26 cellular contexts compared by ENCODE assay signal in the genomic region with DNA sequence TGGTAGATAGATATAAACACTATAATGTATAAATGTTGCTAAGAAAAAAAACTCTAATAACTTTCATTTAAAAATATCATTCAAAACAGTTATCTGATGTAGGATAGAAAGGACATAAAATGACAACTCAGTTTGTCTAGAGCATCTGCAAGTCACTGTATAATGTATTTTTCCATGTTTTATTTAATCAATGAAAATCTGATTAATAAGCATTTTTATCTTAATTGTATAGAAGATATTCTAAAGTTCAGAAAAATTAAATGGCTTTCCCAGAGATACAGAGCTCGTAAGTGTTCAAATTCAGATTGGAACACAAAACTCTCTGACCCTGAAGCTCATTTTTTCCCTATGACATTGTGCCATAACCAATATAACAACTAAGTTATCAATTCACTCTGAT.
DNase-seq lines count a peak whose midpoint lies in the region; ATAC-seq, FAIRE-seq and TF ChIP-seq lines count a peak whose summit lies in the region.
"Had no signal": no experiment of that assay in that cellular context is flagged by ENCODE, and none has a peak within 500 bp of the region (broad histone marks: within the 10 kb centered on the region; RNA-seq: fewer than 3 reads in every experiment).

No MANE protein-coding gene starts in this region.

- intact Hi-C loops in HepG2 (cut with micrococcal nuclease; ENCODE audit: unreplicated experiment) = no loop called here
- intact Hi-C loops in right lobe of liver (cut with DNase I) = no loop called here
- intact Hi-C loops in IMR-90 (cut with micrococcal nuclease) = no loop called here
- intact Hi-C loops in K562 (cut with micrococcal nuclease) = no loop called here
- intact Hi-C loops in mammary epithelial cell (cut with micrococcal nuclease) = no loop called here

- H3K79me1 ChIP-seq in IMR-90 (ENCODE audit: low read depth in 1 of 2, low read length in 2 of 2) = no peaks in the 10 kb centered on the region

- H2BK20ac ChIP-seq in IMR-90 (ENCODE audit: low read depth, low read length) = no peak overlapping the region

- H4K91ac ChIP-seq in IMR-90 (ENCODE audit: insufficient read depth, low read depth, low read length) = no peak overlapping the region

- no peak overlapping the region for H3K56ac ChIP-seq in IMR-90 (ENCODE audit: extremely low read depth, insufficient read depth, low read length)

- no peaks in the 10 kb centered on the region for H3K4me1 ChIP-seq in HepG2 (ENCODE audit: insufficient read depth, low read length)
- H3K4me1 ChIP-seq in right lobe of liver = no peaks in the 10 kb centered on the region
- H3K4me1 ChIP-seq in IMR-90 (ENCODE audit: control insufficient read depth, insufficient read depth, low read length) = no peaks in the 10 kb centered on the region
- H3K4me1 ChIP-seq in K562 (replicated peaks in 1 of 2; ENCODE audit: control insufficient read depth in 2 of 2, insufficient read depth in 2 of 2, low read length in 2 of 2) = no peaks in the 10 kb centered on the region
- H3K4me1 ChIP-seq in small intestine (ENCODE audit: control insufficient read depth in 2 of 2, insufficient read depth in 1 of 2, low read depth in 1 of 2, low read length in 1 of 2) = no peaks in the 10 kb centered on the region
- no peaks in the 10 kb centered on the region for H3K4me1 ChIP-seq in BE2C
- H3K4me1 ChIP-seq in mammary epithelial cell (ENCODE audit: insufficient read depth, low read length) = no peaks in the 10 kb centered on the region
- H3K4me1 ChIP-seq: BLaER1 had no signal

- 4% methylated on average over 1 of the region's 1 CpG for WGBS in HepG2 (ENCODE audit: low lambda C conversion rate)
- 67% methylated on average over 1 of the region's 1 CpG for WGBS in right lobe of liver (ENCODE audit: insufficient coverage, low coverage, low lambda C conversion rate, missing lambda C conversion rate)
- WGBS in IMR-90 (ENCODE audit: extremely low coverage in 2 of 2, insufficient read length in 1 of 2), 2 experiments = no CpG with 5 or more reads among the region's 1 CpG
- WGBS in K562 (ENCODE audit: insufficient coverage, low coverage, missing lambda C conversion rate) = 95% methylated on average over 1 of the region's 1 CpG
- WGBS in small intestine, 3 donors = 71 to 85% (median 77%) methylated on average over 1 of the region's 1 CpG
- WGBS in mammary epithelial cell (ENCODE audit: low coverage, missing lambda C conversion rate) = 62% methylated on average over 1 of the region's 1 CpG

- no peak for DNase-seq in HepG2 (ENCODE audit: low spot score)
- DNase-seq in right lobe of liver = no peak
- no peak for DNase-seq in IMR-90
- no peak for DNase-seq in K562 (ENCODE audit: extremely low read depth in 1 of 4, low spot score in 3 of 4)
- no peak for DNase-seq in small intestine
- no peak for DNase-seq in BE2C
- DNase-seq in mammary epithelial cell = no peak
- DNase-seq: AML-193; C1 segment of cervical spinal cord; CD4-positive, alpha-beta memory T cell; CD4-positive, CD25-positive, alpha-beta regulatory T cell; CD8-positive, alpha-beta memory T cell; COR-L47; DMS 273 treated with DMSO at 0.1 percent for 48 hours; DMS153; DMS53; DMS79; DND-41; EL; GDM1 had no signal

- H2AK5ac ChIP-seq in IMR-90 (ENCODE audit: low read depth, low read length) = no peak overlapping the region

- H3K9ac ChIP-seq in HepG2 (ENCODE audit: insufficient read depth, low read depth, low read length) (no peak overlapping the region), IMR-90 (ENCODE audit: low read depth, low read length) (no peak overlapping the region), K562 (ENCODE audit: insufficient read depth in 1 of 2, low read depth in 2 of 2, low read length in 2 of 2) (no peak overlapping the region), mammary epithelial cell (ENCODE audit: insufficient read depth, low read length) (no peak overlapping the region)
- H3K9ac ChIP-seq: BLaER1 had no signal

- H3K14ac ChIP-seq in IMR-90 (replicated peaks; ENCODE audit: low read depth, low read length) = no peak overlapping the region

- no peak overlapping the region for H4K5ac ChIP-seq in IMR-90 (ENCODE audit: low read depth, low read length)

- CTCF ChIA-PET in HepG2 (lab: Yijun Ruan, JAX; ENCODE audit: low intra/inter-chr PET ratio, low total read pairs) = no interaction called here
- CTCF ChIA-PET in IMR-90 (lab: Yijun Ruan, JAX) = no interaction called here
- CTCF ChIA-PET in K562 (lab: Yijun Ruan, JAX; ENCODE audit: low intra/inter-chr PET ratio) = no interaction called here
- CTCF ChIA-PET in mammary epithelial cell (lab: Charles Lee; ENCODE audit: low non-redundant PET) = no interaction called here

- H3K4ac ChIP-seq in IMR-90 (ENCODE audit: low read depth, low read length) = no peak overlapping the region

- H4K20me1 ChIP-seq in HepG2 (ENCODE audit: insufficient read depth, low read length) (no peaks in the 10 kb centered on the region), IMR-90 (ENCODE audit: insufficient read depth, low read length) (no peaks in the 10 kb centered on the region), K562 (replicated peaks; ENCODE audit: control insufficient read depth, insufficient read depth, low read length) (no peaks in the 10 kb centered on the region), mammary epithelial cell (ENCODE audit: insufficient read depth, low read length) (no peaks in the 10 kb centered on the region)
- H4K20me1 ChIP-seq: BLaER1 had no signal

- H4K8ac ChIP-seq in IMR-90 (ENCODE audit: low read depth in 2 of 2, low read length in 2 of 2) = no peak overlapping the region

- H3K18ac ChIP-seq in IMR-90 (ENCODE audit: low read depth, low read length) = no peak overlapping the region

- POLR2A ChIA-PET in HepG2 (lab: Yijun Ruan, JAX) = no interaction called here
- POLR2A ChIA-PET in IMR-90 (lab: Charles Lee; ENCODE audit: unreplicated experiment) = no interaction called here
- POLR2A ChIA-PET in K562 (lab: Yijun Ruan, JAX) = interaction anchor here (1.1 to 1.2 kb wide), 2 partner anchors 9 to 28 kb away, joined by 4 to 5 read pairs; no protein-coding TSS in a partner anchor

- no peak overlapping the region for H2BK15ac ChIP-seq in IMR-90 (ENCODE audit: low read depth, low read length)

- TF ChIP-seq RAD21 in HepG2 (CRISPR knock-in tag; IDR thresholded peaks at IDR 0.05) (no peak), IMR-90 (IDR thresholded peaks at IDR 0.05; ENCODE audit: low read length) (no peak), K562 (CRISPR knock-in tag; conservative IDR thresholded peaks at IDR 0.05 in 1 of 2, IDR thresholded peaks at IDR 0.05 in 1 of 2) (no peak)

- no peak overlapping the region for H2BK5ac ChIP-seq in IMR-90 (ENCODE audit: low read depth, low read length, poor library complexity, severe bottlenecking)

- no peak overlapping the region for H2BK120ac ChIP-seq in IMR-90 (ENCODE audit: low read depth, low read length)

- no peak overlapping the region for H3K4me2 ChIP-seq in HepG2 (ENCODE audit: low read depth, low read length)
- no peak overlapping the region for H3K4me2 ChIP-seq in IMR-90 (ENCODE audit: low read depth, low read length)
- H3K4me2 ChIP-seq in K562 (ENCODE audit: insufficient read depth, low read length) = no peak overlapping the region
- no peak overlapping the region for H3K4me2 ChIP-seq in mammary epithelial cell (ENCODE audit: insufficient read depth, low read depth, low read length)
- H3K4me2 ChIP-seq: BLaER1 had no signal

- H2AFZ ChIP-seq in HepG2 (ENCODE audit: low read length) = no peak overlapping the region
- no peak overlapping the region for H2AFZ ChIP-seq in IMR-90 (replicated peaks; ENCODE audit: low read length, poor library complexity)
- no peak overlapping the region for H2AFZ ChIP-seq in K562 (ENCODE audit: low read depth, low read length)
- H2AFZ ChIP-seq in mammary epithelial cell (ENCODE audit: low read depth, low read length) = no peak overlapping the region

- in situ Hi-C loops in HepG2 (cut with HindIII; ENCODE audit: extremely low pct_ligation_motif_present, low pct_unique_long_range_greater_than_20kb) (no loop called here), IMR-90 (cut with MboI; ENCODE audit: low sequenced_read_pairs) (no loop called here), K562 (cut with MboI) (no loop called here), mammary epithelial cell (cut with MboI; ENCODE audit: low sequenced_read_pairs in 2 of 2) (no loop called here)

- TF ChIP-seq CTCF in HepG2 (CRISPR knock-in tag; IDR thresholded peaks at IDR 0.05) (no peak), right lobe of liver (IDR thresholded peaks at IDR 0.05) (no peak), IMR-90 (conservative IDR thresholded peaks at IDR 0.05; ENCODE audit: low read depth, low read length) (no peak), K562 (IDR thresholded peaks at IDR 0.05 in 2 of 3, conservative IDR thresholded peaks at IDR 0.05 in 1 of 3; ENCODE audit: insufficient read depth in 2 of 3, low read depth in 1 of 3, low read length in 3 of 3) (no peak), BE2C (IDR thresholded peaks at IDR 0.05; ENCODE audit: low read depth, low read length) (no peak), mammary epithelial cell (conservative IDR thresholded peaks at IDR 0.05 in 1 of 2, IDR thresholded peaks at IDR 0.05 in 1 of 2; ENCODE audit: extremely low read depth in 1 of 2, insufficient read depth in 1 of 2, low read depth in 1 of 2, low read length in 2 of 2) (no peak)

- no peak overlapping the region for H3K27ac ChIP-seq in HepG2 (ENCODE audit: extremely low read length, insufficient read depth, low read length)
- no peak overlapping the region for H3K27ac ChIP-seq in right lobe of liver
- H3K27ac ChIP-seq in IMR-90 (ENCODE audit: insufficient read depth, low read length) = no peak overlapping the region
- no peak overlapping the region for H3K27ac ChIP-seq in K562 (ENCODE audit: extremely low read depth, low read depth, low read length)
- H3K27ac ChIP-seq in small intestine (ENCODE audit: low read depth in 1 of 2, low read length in 1 of 2) = no peak overlapping the region
- H3K27ac ChIP-seq in mammary epithelial cell (ENCODE audit: insufficient read depth, low read depth, low read length) = no peak overlapping the region
- H3K27ac ChIP-seq: 22Rv1, BLaER1 had no signal

- H3K4me3 ChIP-seq in HepG2 (replicated peaks in 1 of 3; ENCODE audit: insufficient read depth in 1 of 3, low read depth in 2 of 3, low read length in 3 of 3) (no peak overlapping the region), right lobe of liver (no peak overlapping the region), IMR-90 (ENCODE audit: insufficient read depth, low read depth, low read length) (no peak overlapping the region), K562 (no peak overlapping the region), small intestine (ENCODE audit: low read depth in 1 of 2, low read length in 2 of 2) (no peak overlapping the region), BE2C (ENCODE audit: low read depth, low read length) (no peak overlapping the region), mammary epithelial cell (replicated peaks in 1 of 3; ENCODE audit: insufficient read depth in 1 of 3, low read depth in 2 of 3, low read length in 3 of 3) (no peak overlapping the region)
- H3K4me3 ChIP-seq: BLaER1, GM12878 had no signal

- H3K79me2 ChIP-seq in HepG2 (ENCODE audit: insufficient read depth, low read length) = no peaks in the 10 kb centered on the region
- H3K79me2 ChIP-seq in K562 (ENCODE audit: control insufficient read depth, insufficient read depth, low read length) = no peaks in the 10 kb centered on the region
- no peaks in the 10 kb centered on the region for H3K79me2 ChIP-seq in mammary epithelial cell (ENCODE audit: insufficient read depth, low read length)

- ATAC-seq in HepG2 = no peak
- ATAC-seq in right lobe of liver = no peak
- no peak for ATAC-seq in IMR-90 (ENCODE audit: low read depth)
- ATAC-seq in K562 = no peak
- no peak for ATAC-seq in esophagus mucosa
- ATAC-seq: GM12878 had no signal

- TF ChIP-seq POLR2A in HepG2 (IDR thresholded peaks at IDR 0.05; ENCODE audit: insufficient read depth in 1 of 2, low read depth in 2 of 2, low read length in 2 of 2) = no peak
- TF ChIP-seq POLR2A in right lobe of liver (IDR thresholded peaks at IDR 0.05) = no peak
- no peak for TF ChIP-seq POLR2A in IMR-90 (IDR thresholded peaks at IDR 0.05; ENCODE audit: low read depth, low read length)
- TF ChIP-seq POLR2A in K562 (conservative IDR thresholded peaks at IDR 0.05) = no peak

- no peaks in the 10 kb centered on the region for H3K9me3 ChIP-seq in HepG2 (ENCODE audit: low read length)
- H3K9me3 ChIP-seq in right lobe of liver = no peaks in the 10 kb centered on the region
- no peaks in the 10 kb centered on the region for H3K9me3 ChIP-seq in IMR-90 (ENCODE audit: control insufficient read depth, insufficient read depth, low read length)
- no peaks in the 10 kb centered on the region for H3K9me3 ChIP-seq in K562 (replicated peaks; ENCODE audit: control insufficient read depth, insufficient read depth, low read depth, low read length)
- H3K9me3 ChIP-seq in small intestine (ENCODE audit: control insufficient read depth, low read depth) = no peaks in the 10 kb centered on the region
- no peaks in the 10 kb centered on the region for H3K9me3 ChIP-seq in BE2C
- no peaks in the 10 kb centered on the region for H3K9me3 ChIP-seq in mammary epithelial cell (replicated peaks; ENCODE audit: insufficient read depth, low read length)
- H3K9me3 ChIP-seq: BLaER1 had no signal

- dilution Hi-C loops in IMR-90 (cut with HindIII; ENCODE audit: low sequenced_read_pairs, unreplicated experiment) = no loop called here
- dilution Hi-C loops in mammary epithelial cell (cut with HindIII; ENCODE audit: low sequenced_read_pairs) = no loop called here

- no TSS peak for BruUV-seq in HepG2 (replicated peaks; lab: Mats Ljungman, UMichigan)
- BruUV-seq in IMR-90 (replicated peaks; lab: Mats Ljungman, UMichigan) = no TSS peak
- no TSS peak for BruUV-seq in K562 (replicated peaks; lab: Mats Ljungman, UMichigan)
- BruUV-seq in mammary epithelial cell (replicated peaks; lab: Mats Ljungman, UMichigan) = no TSS peak

- H3K36me3 ChIP-seq in HepG2 (replicated peaks in 1 of 2; ENCODE audit: control insufficient read depth in 1 of 2, insufficient read depth in 2 of 2, low read length in 2 of 2) (no peaks in the 10 kb centered on the region), right lobe of liver (no peaks in the 10 kb centered on the region), IMR-90 (ENCODE audit: control insufficient read depth, insufficient read depth, low read length) (no peaks in the 10 kb centered on the region), K562 (ENCODE audit: control insufficient read depth, insufficient read depth, low read length) (no peaks in the 10 kb centered on the region), small intestine (ENCODE audit: control insufficient read depth in 2 of 2, insufficient read depth in 2 of 2, low read length in 2 of 2) (no peaks in the 10 kb centered on the region), BE2C (no peaks in the 10 kb centered on the region), mammary epithelial cell (ENCODE audit: insufficient read depth, low read length) (no peaks in the 10 kb centered on the region)
- H3K36me3 ChIP-seq: BLaER1 had no signal

- H3K27me3 ChIP-seq in HepG2 (ENCODE audit: control insufficient read depth in 1 of 2, insufficient read depth in 2 of 2, low read length in 2 of 2) (no peaks in the 10 kb centered on the region; a peak in 1 of 5 replicates), right lobe of liver (no peaks in the 10 kb centered on the region), IMR-90 (ENCODE audit: control insufficient read depth, insufficient read depth, low read length) (peaks cover 2% of the 10 kb centered on the region; the same call in 1 of the 2 replicates), K562 (ENCODE audit: control insufficient read depth in 2 of 2, insufficient read depth in 2 of 2, low read length in 2 of 2) (no peaks in the 10 kb centered on the region), small intestine (ENCODE audit: control insufficient read depth in 2 of 2, insufficient read depth in 2 of 2, low read length in 2 of 2) (no peaks in the 10 kb centered on the region), BE2C (no peaks in the 10 kb centered on the region), mammary epithelial cell (ENCODE audit: insufficient read depth, low read length) (no peaks in the 10 kb centered on the region)
- H3K27me3 ChIP-seq: BLaER1 had no signal

- H2AK9ac ChIP-seq in IMR-90 (replicated peaks; ENCODE audit: low read depth, low read length, poor library complexity) = no peak overlapping the region

- no peak for TF ChIP-seq EP300 in HepG2 (IDR thresholded peaks at IDR 0.05; ENCODE audit: low read depth in 2 of 2, low read length in 2 of 2)
- TF ChIP-seq EP300 in HepG2 (CRISPR knock-in tag; IDR thresholded peaks at IDR 0.05; ENCODE audit: borderline replicate concordance) = no peak
- TF ChIP-seq EP300 in K562 (IDR thresholded peaks at IDR 0.05; ENCODE audit: low read length) = no peak

- no peak overlapping the region for H3K23ac ChIP-seq in IMR-90 (ENCODE audit: low read depth, low read length)

- FAIRE-seq in HepG2 (lab: Jason Lieb, UNC) = no peak
- FAIRE-seq in K562 (lab: Jason Lieb, UNC) = no peak
- FAIRE-seq in small intestine (lab: Jason Lieb, UNC) = peak; percentile 39
- FAIRE-seq: GM12878, GM12892, GM18507 had no signal

- no peaks in the 10 kb centered on the region for H3K9me1 ChIP-seq in IMR-90 (ENCODE audit: insufficient read depth, low read length)
- H3K9me1 ChIP-seq in K562 (ENCODE audit: control insufficient read depth, insufficient read depth, low read length) = no peaks in the 10 kb centered on the region
